Comparison of ENCODE assay signal across 10 cellular contexts in genomic region chr12:93743229-93743998, GRCh38.
A peak's percentile ranks its signal among the peaks of the same experiment; 100 is the strongest.
DNase-seq lines count a peak whose midpoint lies in the region; ATAC-seq and TF ChIP-seq lines count a peak whose summit lies in the region.
"Had no signal": no experiment of that assay in that cellular context is flagged by ENCODE, and none has a peak within 500 bp of the region (broad histone marks: within the 10 kb centered on the region; RNA-seq: fewer than 3 reads in every experiment).

No MANE protein-coding gene starts in this region.

- H3K27ac ChIP-seq in left lung: peak overlapping the region; percentile 90 to 94
- H3K27ac ChIP-seq in subcutaneous abdominal adipose tissue (ENCODE audit: low read depth, low read length): peak overlapping the region; percentile 89

- peaks cover 2% of the 10 kb centered on the region for H3K27me3 Mint-ChIP-seq in T-helper 2 cell treated with Interferon-gamma antibody and Interleukin-4, amounts not matched to agents 5 μg/mL and 100 μg/mL, for 36 hours (ENCODE audit: low read depth)
- peaks cover 1% of the 10 kb centered on the region for H3K27me3 Mint-ChIP-seq in activated T-helper 2 cell treated with anti-CD3 and anti-CD28 coated beads, Interferon-gamma antibody, Interleukin-2, Interleukin-4, amounts not matched to agents 10 μg/mL and 5 μg/mL and 100 μg/mL, durations not matched to agents 14 hours and 24 hours and 36 hours (ENCODE audit: low read depth)

- ATAC-seq in left lung: no peak

- no peak for DNase-seq in T-helper 2 cell treated with Interferon-gamma antibody and Interleukin-4, amounts not matched to agents 5 μg/mL and 100 μg/mL, for 36 hours (ENCODE audit: low spot score)
- DNase-seq in T-helper 2 cell (no peak), left lung (no peak), RPMI8226 (no peak), epidermal melanocyte (ENCODE audit: insufficient read length, low spot score) (no peak), occipital lobe (lab: John Stamatoyannopoulos, UW) (no peak)
- no peak for DNase-seq in activated T-helper 2 cell treated with anti-CD3 and anti-CD28 coated beads, Interferon-gamma antibody, Interleukin-2, Interleukin-4, amounts not matched to agents 10 μg/mL and 5 μg/mL and 100 μg/mL, durations not matched to agents 14 hours and 24 hours and 36 hours (ENCODE audit: low spot score)
- DNase-seq: activated CD4-positive, CD25-positive, alpha-beta regulatory T cell; NCI-H2171 had no signal

- no peak overlapping the region for H3K27ac Mint-ChIP-seq in T-helper 2 cell treated with Interferon-gamma antibody and Interleukin-4, amounts not matched to agents 5 μg/mL and 100 μg/mL, for 36 hours
- no peak overlapping the region for H3K27ac Mint-ChIP-seq in activated T-helper 2 cell treated with anti-CD3 and anti-CD28 coated beads, Interferon-gamma antibody, Interleukin-2, Interleukin-4, amounts not matched to agents 10 μg/mL and 5 μg/mL and 100 μg/mL, durations not matched to agents 14 hours and 24 hours and 36 hours

- peak overlapping the region; percentile 86 for H3K4me3 Mint-ChIP-seq in T-helper 2 cell treated with Interferon-gamma antibody and Interleukin-4, amounts not matched to agents 5 μg/mL and 100 μg/mL, for 36 hours
- peak overlapping the region; percentile 82 for H3K4me3 Mint-ChIP-seq in activated T-helper 2 cell treated with anti-CD3 and anti-CD28 coated beads, Interferon-gamma antibody, Interleukin-2, Interleukin-4, amounts not matched to agents 10 μg/mL and 5 μg/mL and 100 μg/mL, durations not matched to agents 14 hours and 24 hours and 36 hours (ENCODE audit: low read depth)

- H3K36me3 Mint-ChIP-seq in T-helper 2 cell treated with Interferon-gamma antibody and Interleukin-4, amounts not matched to agents 5 μg/mL and 100 μg/mL, for 36 hours (ENCODE audit: low read depth): peaks cover 2% of the 10 kb centered on the region
- no peaks in the 10 kb centered on the region for H3K36me3 Mint-ChIP-seq in activated T-helper 2 cell treated with anti-CD3 and anti-CD28 coated beads, Interferon-gamma antibody, Interleukin-2, Interleukin-4, amounts not matched to agents 10 μg/mL and 5 μg/mL and 100 μg/mL, durations not matched to agents 14 hours and 24 hours and 36 hours (ENCODE audit: low read depth)

- H3K4me3 ChIP-seq in left lung (peak overlapping the region in 1 of 2 donors; percentile 44), subcutaneous abdominal adipose tissue (ENCODE audit: low read depth in 1 of 5, low read length in 5 of 5) (peak overlapping the region; percentile 79 to 97 (median 88))

- no peaks in the 10 kb centered on the region for H3K9me3 Mint-ChIP-seq in T-helper 2 cell treated with Interferon-gamma antibody and Interleukin-4, amounts not matched to agents 5 μg/mL and 100 μg/mL, for 36 hours
- no peaks in the 10 kb centered on the region for H3K9me3 Mint-ChIP-seq in activated T-helper 2 cell treated with anti-CD3 and anti-CD28 coated beads, Interferon-gamma antibody, Interleukin-2, Interleukin-4, amounts not matched to agents 10 μg/mL and 5 μg/mL and 100 μg/mL, durations not matched to agents 14 hours and 24 hours and 36 hours

- H3K9ac ChIP-seq in subcutaneous abdominal adipose tissue (ENCODE audit: low read length in 5 of 5): peak overlapping the region in 3 of 5 donors; percentile 56 to 84 (median 75)

- H3K27me3 ChIP-seq in left lung (no peaks in the 10 kb centered on the region), subcutaneous abdominal adipose tissue (ENCODE audit: control insufficient read depth in 5 of 5, insufficient read depth in 4 of 5, low read length in 5 of 5) (no peaks in the 10 kb centered on the region)

- H3K9me3 ChIP-seq in left lung (no peaks in the 10 kb centered on the region), subcutaneous abdominal adipose tissue (ENCODE audit: control insufficient read depth in 5 of 5, low read length in 5 of 5) (no peaks in the 10 kb centered on the region)

- intact Hi-C loops in activated T-helper 2 cell treated with anti-CD3 and anti-CD28 coated beads, Interferon-gamma antibody, Interleukin-2, Interleukin-4, amounts not matched to agents 10 μg/mL and 5 μg/mL and 100 μg/mL, durations not matched to agents 14 hours and 24 hours and 36 hours (cut with micrococcal nuclease): loop anchor here (2.0 to 5.0 kb wide), 2 partner anchors 41 to 241 kb away; no protein-coding TSS in a partner anchor
- intact Hi-C loops in left lung (cut with DNase I): loop anchor here in 1 of 2 donors (5.0 kb wide), 1 partner anchor 171 kb away; the partner anchor contains the start of gene SOCS2

- H3K4me1 ChIP-seq in left lung (peaks cover 5 to 42% of the 10 kb centered on the region in 2 donors), subcutaneous abdominal adipose tissue (ENCODE audit: control insufficient read depth in 5 of 5, insufficient read depth in 5 of 5, low read length in 5 of 5) (peaks cover 0 to 50% (median 37%) of the 10 kb centered on the region in 5 donors)

- H3K4me1 Mint-ChIP-seq in T-helper 2 cell treated with Interferon-gamma antibody and Interleukin-4, amounts not matched to agents 5 μg/mL and 100 μg/mL, for 36 hours (ENCODE audit: low read depth): peaks cover 20% of the 10 kb centered on the region
- H3K4me1 Mint-ChIP-seq in activated T-helper 2 cell treated with anti-CD3 and anti-CD28 coated beads, Interferon-gamma antibody, Interleukin-2, Interleukin-4, amounts not matched to agents 10 μg/mL and 5 μg/mL and 100 μg/mL, durations not matched to agents 14 hours and 24 hours and 36 hours (ENCODE audit: low read depth): peaks cover 29% of the 10 kb centered on the region

- no peaks in the 10 kb centered on the region for H3K36me3 ChIP-seq in left lung
- H3K36me3 ChIP-seq in subcutaneous abdominal adipose tissue (ENCODE audit: control insufficient read depth in 5 of 5, insufficient read depth in 5 of 5, low read length in 5 of 5): no peaks in the 10 kb centered on the region

- no peak for TF ChIP-seq CTCF in left lung (IDR thresholded peaks at IDR 0.05)
